Comparison of ENCODE assay signal across 30 cellular contexts in the genomic region with DNA sequence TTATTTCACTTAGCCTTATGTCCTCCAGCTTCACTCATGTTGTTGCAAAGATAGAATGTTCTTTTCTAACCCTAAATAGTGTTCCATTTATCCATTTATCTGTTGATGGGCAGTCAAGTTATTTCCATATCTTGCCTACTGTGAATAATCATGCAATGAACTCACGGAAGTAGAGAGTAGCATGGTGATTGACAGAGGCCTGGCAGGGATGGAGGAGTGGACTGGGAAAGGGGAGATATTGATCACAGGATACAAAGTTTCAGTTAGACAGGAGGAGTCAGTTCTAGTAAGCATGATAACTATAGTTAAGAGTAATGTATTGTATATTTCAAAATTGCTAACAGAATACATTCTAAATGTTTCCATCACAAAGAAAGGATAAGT. TPM values are rescaled to one million over a fixed set of nuclear protein-coding genes. Genes with fewer than 3 reads are reported as not detected.
DNase-seq lines count a peak whose midpoint lies in the region; ATAC-seq, FAIRE-seq and TF ChIP-seq lines count a peak whose summit lies in the region.
"Had no signal": no experiment of that assay in that cellular context is flagged by ENCODE, and none has a peak within 500 bp of the region (broad histone marks: within the 10 kb centered on the region; RNA-seq: fewer than 3 reads in every experiment).

No MANE protein-coding gene starts in this region.

- H3K27me3 ChIP-seq in MG63, result no peaks in the 10 kb centered on the region
- H3K27me3 ChIP-seq in adrenal gland, result no peaks in the 10 kb centered on the region
- H3K27me3 ChIP-seq: BLaER1 had no signal

- WGBS in adrenal gland, 4 donors, result 74 to 90% (median 82%) methylated on average over 1 of the region's 1 CpG

- ATAC-seq in left colon, result peak; percentile 22
- ATAC-seq in GM19324 (IDR thresholded peaks at IDR 0.05; ENCODE audit: low FRiP score, unreplicated experiment), result no peak
- ATAC-seq: T-cell had no signal

- FAIRE-seq in GM12892 (lab: Jason Lieb, UNC), result peak; percentile 42
- FAIRE-seq: GM18507, HTR-8/SVneo had no signal

- in situ Hi-C loops in GM13977 (cut with MboI; ENCODE audit: low pct_unique_long_range_greater_than_20kb, low sequenced_read_pairs, unreplicated experiment), result no loop called here

- DNase-seq in GM12892 (ENCODE audit: insufficient read length), result no peak
- DNase-seq in amniotic epithelial cell (ENCODE audit: low read depth), result peak; percentile 10
- DNase-seq in left colon, result no peak
- no peak for DNase-seq in GM13977 (ENCODE audit: low spot score)
- DNase-seq in MG63, result no peak
- DNase-seq in adrenal gland, result no peak
- DNase-seq: CD4-positive, CD25-positive, alpha-beta regulatory T cell; DMS79; EL; GF-D8; GM23248; H7; KBM-7; NCI-H2227 treated with DMSO at 0.1 percent for 48 hours; NCI-H526 treated with DMSO at 0.1 percent for 48 hours; PC-9; Right ventricle myocardium superior; T-cell had no signal

- H3K4me3 ChIP-seq in MG63 (no peak overlapping the region), adrenal gland (no peak overlapping the region)
- H3K4me3 ChIP-seq: BLaER1, GM23248, PC-9 had no signal

- no peak for TF ChIP-seq POLR2A in GM12892 (IDR thresholded peaks at IDR 0.05; ENCODE audit: low read depth, low read length)
- no peak for TF ChIP-seq POLR2A in adrenal gland (IDR thresholded peaks at IDR 0.05)

- no peak for TF ChIP-seq CTCF in 22Rv1 (IDR thresholded peaks at IDR 0.05)
- TF ChIP-seq CTCF in GM13977 (IDR thresholded peaks at IDR 0.05; ENCODE audit: extremely low read depth, insufficient read depth, missing control alignments), result no peak
- no peak for TF ChIP-seq CTCF in adrenal gland (IDR thresholded peaks at IDR 0.05)

- H3K4me1 ChIP-seq in adrenal gland (replicated peaks in 1 of 2), result peaks cover 0 to 10% of the 10 kb centered on the region in 2 donors
- H3K4me1 ChIP-seq: BLaER1 had no signal

- no peaks in the 10 kb centered on the region for H3K9me3 ChIP-seq in MG63
- H3K9me3 ChIP-seq in adrenal gland (replicated peaks in 1 of 3), result no peaks in the 10 kb centered on the region
- H3K9me3 ChIP-seq: BLaER1 had no signal

- intact Hi-C loops in left colon (cut with DNase I, micrococcal nuclease) (no loop called here), adrenal gland (cut with DNase I) (no loop called here)

- H3K36me3 ChIP-seq in MG63, result no peaks in the 10 kb centered on the region
- H3K36me3 ChIP-seq in adrenal gland (replicated peaks in 1 of 2), result no peaks in the 10 kb centered on the region
- H3K36me3 ChIP-seq: BLaER1 had no signal

- H3K27ac ChIP-seq in 22Rv1 (peak overlapping the region; percentile 38), adrenal gland (no peak overlapping the region)
- H3K27ac ChIP-seq: BLaER1, GM23248, PC-9 had no signal

RNA-seq across cellular contexts. Expression of gene CLNK, which starts 10.2 kb away (rescaled TPM):
- polyA plus RNA-seq in GM12892 (2012; ENCODE audit: missing spikeins), result 5.8 TPM
- total RNA-seq in left colon (under 1 TPM in 1 of 2 donors, not detected in 1; 0.06 TPM), adrenal gland (under 1 TPM in 1 of 8 donors, not detected in 7; 0.35 TPM)
- not detected in 2 replicates for total RNA-seq in MG63 (2014; rRNA removed; shearing (Covaris generic); ENCODE audit: low replicate concordance)
- under 1 TPM in 2 of 3 donors, not detected in 1; 0.07 to 0.26 TPM for polyA plus RNA-seq in adrenal gland
- total RNA-seq: A172, GM23248, H7, LHCN-M2, MCF 10A, NCI-H460, PC-9, Right ventricle myocardium superior, RPMI7951, SK-MEL-5 had no signal
- polyA plus RNA-seq: AG04450, GM23248 had no signal
